Comparison of ENCODE assay signal across 40 cellular contexts in genomic region chr1:171270806-171271205, GRCh38. TPM values are rescaled to one million over a fixed set of nuclear protein-coding genes. Genes with fewer than 3 reads are reported as not detected.
"Had no signal": no experiment of that assay in that cellular context is flagged by ENCODE, and none has a peak within 500 bp of the region (broad histone marks: within the 10 kb centered on the region; RNA-seq: fewer than 3 reads in every experiment).

No MANE protein-coding gene starts in this region.

- DNase-seq: Karpas-422, Kasumi-1, MG63, MM.1S, MV-4-11, NCI-H1048, NCI-H1092, NCI-H1092 treated with DMSO at 0.1 percent for 48 hours, NCI-H1105, NCI-H1105 treated with DMSO at 0.1 percent for 48 hours, NCI-H1417, NCI-H1417 treated with DMSO at 0.1 percent for 48 hours, NCI-H1436, NCI-H1436 treated with DMSO at 0.1 percent for 48 hours, NCI-H146, NCI-H1694, NCI-H1694 treated with DMSO at 0.1 percent for 48 hours, NCI-H187, NCI-H187 treated with DMSO at 0.1 percent for 48 hours, NCI-H1930, NCI-H2029, NCI-H2029 treated with DMSO at 0.1 percent for 48 hours, NCI-H2081, NCI-H2081 treated with DMSO at 0.1 percent for 48 hours, NCI-H2107, NCI-H2171, NCI-H2171 treated with DMSO at 0.1 percent for 48 hours, NCI-H2227 treated with DMSO at 0.1 percent for 48 hours, NCI-H226, NCI-H345, NCI-H446, NCI-H446 treated with DMSO at 0.1 percent for 48 hours, NCI-H510A, NCI-H510A treated with DMSO at 0.1 percent for 48 hours, NCI-H524, NCI-H524 treated with DMSO at 0.1 percent for 48 hours had no signal

- H3K9me3 ChIP-seq: MG63 had no signal

- H3K4me3 ChIP-seq: MG63 had no signal

- H3K36me3 ChIP-seq: MG63 had no signal

RNA-seq across cellular contexts. Expression of gene FMO1, which starts 22.5 kb away (rescaled TPM):
- total RNA-seq: LHCN-M2, M059J, MCF 10A, NCI-H460 had no signal
